16 cellular contexts compared by ENCODE assay signal in genomic region chr15:98888839-98889479, GRCh38.
DNase-seq lines count a peak whose midpoint lies in the region; ATAC-seq and TF ChIP-seq lines count a peak whose summit lies in the region.
"Had no signal": no experiment of that assay in that cellular context is flagged by ENCODE, and none has a peak within 500 bp of the region (broad histone marks: within the 10 kb centered on the region; RNA-seq: fewer than 3 reads in every experiment).

No MANE protein-coding gene starts in this region.

- no peak overlapping the region for H3K4me3 ChIP-seq in gastroesophageal sphincter
- no peak overlapping the region for H3K4me3 ChIP-seq in H7 (ENCODE audit: insufficient read depth, low read depth, low read length)
- H3K4me3 ChIP-seq: colonic mucosa, vagina had no signal

- H3K36me3 ChIP-seq in gastroesophageal sphincter = peaks cover 0 to 21% of the 10 kb centered on the region in 2 donors
- peaks cover 1% of the 10 kb centered on the region; the same call in 1 of the 2 replicates for H3K36me3 ChIP-seq in H7 (replicated peaks; ENCODE audit: control insufficient read depth, insufficient read depth, low read length)
- H3K36me3 ChIP-seq: colonic mucosa, vagina had no signal

- H3K9me3 ChIP-seq in gastroesophageal sphincter = no peaks in the 10 kb centered on the region
- H3K9me3 ChIP-seq: colonic mucosa, vagina had no signal

- no peak for TF ChIP-seq EP300 in gastroesophageal sphincter (IDR thresholded peaks at IDR 0.05)

- ATAC-seq in GM21390 (IDR thresholded peaks at IDR 0.05; ENCODE audit: unreplicated experiment) (peak; percentile 71), gastroesophageal sphincter (no peak)
- ATAC-seq: activated CD4-positive, alpha-beta T cell treated with anti-CD3 and anti-CD28 coated beads for 36 hours; right cardiac atrium had no signal

- WGBS in gastroesophageal sphincter (ENCODE audit: low coverage in 1 of 2), 2 donors = 85 to 93% methylated on average over 6 to 7 of the region's 8 CpGs

- peaks cover 0 to 44% (median 9%) of the 10 kb centered on the region in 3 donors for H3K4me1 ChIP-seq in gastroesophageal sphincter
- H3K4me1 ChIP-seq: colonic mucosa had no signal

- H3K27me3 ChIP-seq in gastroesophageal sphincter = no peaks in the 10 kb centered on the region
- no peaks in the 10 kb centered on the region for H3K27me3 ChIP-seq in H7 (ENCODE audit: control insufficient read depth, insufficient read depth, low read length)
- H3K27me3 ChIP-seq: colonic mucosa, vagina had no signal

- no peak for TF ChIP-seq POLR2A in gastroesophageal sphincter (IDR thresholded peaks at IDR 0.05)

- no peak for TF ChIP-seq CTCF in gastroesophageal sphincter (IDR thresholded peaks at IDR 0.05)

- H3K27ac ChIP-seq in gastroesophageal sphincter = no peak overlapping the region
- H3K27ac ChIP-seq: colonic mucosa, vagina had no signal

- DNase-seq in RPMI7951 (ENCODE audit: low read depth) (peak; percentile 62), fibroblast of gingiva (ENCODE audit: low read depth) (peak; percentile 71), renal cortical epithelial cell (ENCODE audit: low read depth) (peak; percentile 82), NCI-H1092 (lab: John Stamatoyannopoulos, UW) (no peak), H7 (no peak), mucosa of gallbladder (ENCODE audit: low spot score) (no peak)
- DNase-seq: activated CD4-positive, alpha-beta T cell treated with anti-CD3 and anti-CD28 coated beads for 36 hours; activated effector memory CD4-positive, alpha-beta T cell treated with anti-CD3 and anti-CD28 coated beads, Interleukin-2, amount 50 U/mL, for 16 hours; colonic mucosa; COR-L47; head of caudate nucleus; right cardiac atrium; SHP77 had no signal

Comparison
In these comparisons a context has a peak if more than half of its experiments do, and no peak if none do; other contexts are left out.
1. DNase-seq: peak in RPMI7951 (single experiment), fibroblast of gingiva (single experiment) and renal cortical epithelial cell (single experiment); none in NCI-H1092 (single experiment), H7 (single experiment) and mucosa of gallbladder (single experiment).